In the genomic region with DNA sequence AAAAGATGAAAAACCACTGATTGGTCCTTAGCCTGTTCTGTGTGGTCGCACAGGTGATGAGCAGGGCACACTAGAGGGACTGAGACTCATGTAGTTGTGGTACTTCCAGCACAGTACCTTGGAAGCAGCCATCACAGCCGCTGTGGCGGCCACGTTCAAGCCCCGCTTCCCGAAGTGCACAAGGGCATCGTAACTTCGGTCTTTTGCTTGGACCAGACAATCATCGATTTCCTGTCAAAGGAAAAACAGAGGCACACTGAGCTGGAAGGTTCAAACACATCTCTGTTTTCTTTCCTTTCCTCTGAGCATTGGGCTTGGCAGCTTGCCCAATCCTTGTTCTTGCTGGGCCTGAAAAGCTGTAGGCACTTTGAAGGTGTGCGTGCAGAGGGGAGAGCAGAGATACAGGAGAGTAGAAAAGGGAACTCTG, we compare ENCODE assay signal across 26 cellular contexts. TPM values are rescaled to one million over a fixed set of nuclear protein-coding genes. Genes with fewer than 3 reads are reported as not detected.
DNase-seq lines count a peak whose midpoint lies in the region; ATAC-seq and TF ChIP-seq lines count a peak whose summit lies in the region.
"Had no signal": no experiment of that assay in that cellular context is flagged by ENCODE, and none has a peak within 500 bp of the region (broad histone marks: within the 10 kb centered on the region; RNA-seq: fewer than 3 reads in every experiment).

No MANE protein-coding gene starts in this region.

- no peak overlapping the region for H3K9ac ChIP-seq in endodermal cell (ENCODE audit: extremely low read depth, low read length, poor library complexity, severe bottlenecking)

- H3K36me3 ChIP-seq in endodermal cell (ENCODE audit: control insufficient read depth, insufficient read depth, low read length) (no peaks in the 10 kb centered on the region), sigmoid colon (peaks cover 0 to 6% (median 0%) of the 10 kb centered on the region in 4 donors), H7 (replicated peaks; ENCODE audit: control insufficient read depth, insufficient read depth, low read length) (no peaks in the 10 kb centered on the region)
- H3K36me3 ChIP-seq: adrenal gland, left lung, MG63, thoracic aorta had no signal

- H3K4me3 Mint-ChIP-seq in endodermal cell = no peak overlapping the region
- no peak overlapping the region for H3K4me3 Mint-ChIP-seq in stimulated activated memory B cell treated with anti-CD40 and anti-IgM and Interleukin-4, amounts not matched to agents 10 μg/mL and 1 μg/mL and 100 μg/mL, for 72 hours
- H3K4me3 Mint-ChIP-seq: activated T-cell treated with anti-CD3 and anti-CD28 coated beads, Interleukin-2, amount 50 U/mL, for 4 hours; immature natural killer cell; neural crest cell had no signal

- H3K36me3 Mint-ChIP-seq in endodermal cell (ENCODE audit: low read depth) = no peaks in the 10 kb centered on the region
- H3K36me3 Mint-ChIP-seq in stimulated activated memory B cell treated with anti-CD40 and anti-IgM and Interleukin-4, amounts not matched to agents 10 μg/mL and 1 μg/mL and 100 μg/mL, for 72 hours = no peaks in the 10 kb centered on the region
- H3K36me3 Mint-ChIP-seq: immature natural killer cell had no signal

- no peak overlapping the region for H3K4me3 ChIP-seq in endodermal cell (ENCODE audit: low read length)
- H3K4me3 ChIP-seq in sigmoid colon = no peak overlapping the region
- no peak overlapping the region for H3K4me3 ChIP-seq in H7 (ENCODE audit: insufficient read depth, low read depth, low read length)
- H3K4me3 ChIP-seq: adrenal gland, left lung, MG63, mucosa of descending colon, thoracic aorta had no signal

- TF ChIP-seq CTCF in endodermal cell (conservative IDR thresholded peaks at IDR 0.05) (no peak), sigmoid colon (IDR thresholded peaks at IDR 0.05) (no peak)

- DNase-seq in DMS153 (lab: John Stamatoyannopoulos, UW) = peak; percentile 27
- no peak for DNase-seq in DMS153 treated with DMSO at 0.1 percent for 48 hours (lab: John Stamatoyannopoulos, UW; ENCODE audit: unreplicated experiment)
- DNase-seq in NCI-H345 treated with DMSO at 0.1 percent for 48 hours (lab: John Stamatoyannopoulos, UW; ENCODE audit: unreplicated experiment) = peak; percentile 35
- peak; percentile 26 for DNase-seq in endodermal cell
- no peak for DNase-seq in sigmoid colon
- DNase-seq in GOT3 (lab: John Stamatoyannopoulos, UW) = no peak
- no peak for DNase-seq in H7
- DNase-seq: 8988T; activated CD4-positive, alpha-beta T cell treated with anti-CD3 and anti-CD28 coated beads for 1 hour; activated naive CD4-positive, alpha-beta T cell; activated T-cell treated with anti-CD3 and anti-CD28 coated beads, Interleukin-2, amount 50 U/mL, for 4 hours; AML-193; Caco-2; cortex of kidney; immature natural killer cell; left lung; MG63; NCI-H1417; NCI-H2081 treated with DMSO at 0.1 percent for 48 hours; NCI-H69; OCI-M1 had no signal

- no peaks in the 10 kb centered on the region for H3K9me3 Mint-ChIP-seq in endodermal cell
- no peaks in the 10 kb centered on the region for H3K9me3 Mint-ChIP-seq in stimulated activated memory B cell treated with anti-CD40 and anti-IgM and Interleukin-4, amounts not matched to agents 10 μg/mL and 1 μg/mL and 100 μg/mL, for 72 hours
- H3K9me3 Mint-ChIP-seq: activated T-cell treated with anti-CD3 and anti-CD28 coated beads, Interleukin-2, amount 50 U/mL, for 4 hours; immature natural killer cell; neural crest cell had no signal

- no peak for TF ChIP-seq POLR2A in sigmoid colon (IDR thresholded peaks at IDR 0.05)

- no peaks in the 10 kb centered on the region for H3K4me1 Mint-ChIP-seq in endodermal cell
- peaks cover 13% of the 10 kb centered on the region for H3K4me1 Mint-ChIP-seq in stimulated activated memory B cell treated with anti-CD40 and anti-IgM and Interleukin-4, amounts not matched to agents 10 μg/mL and 1 μg/mL and 100 μg/mL, for 72 hours
- H3K4me1 Mint-ChIP-seq: immature natural killer cell, neural crest cell had no signal

- H3K27me3 Mint-ChIP-seq in endodermal cell (ENCODE audit: insufficient read depth) = no peaks in the 10 kb centered on the region
- no peaks in the 10 kb centered on the region for H3K27me3 Mint-ChIP-seq in stimulated activated memory B cell treated with anti-CD40 and anti-IgM and Interleukin-4, amounts not matched to agents 10 μg/mL and 1 μg/mL and 100 μg/mL, for 72 hours

- H3K9me3 ChIP-seq in endodermal cell (ENCODE audit: control insufficient read depth, low read length) (no peaks in the 10 kb centered on the region), sigmoid colon (no peaks in the 10 kb centered on the region)
- H3K9me3 ChIP-seq: adrenal gland, Caco-2, left lung, MG63, mucosa of descending colon, thoracic aorta had no signal

- no peak for TF ChIP-seq EP300 in sigmoid colon (IDR thresholded peaks at IDR 0.05)

- no peaks in the 10 kb centered on the region for H3K27me3 ChIP-seq in endodermal cell (ENCODE audit: control insufficient read depth, insufficient read depth, low read length, poor library complexity, severe bottlenecking)
- no peaks in the 10 kb centered on the region for H3K27me3 ChIP-seq in sigmoid colon
- no peaks in the 10 kb centered on the region for H3K27me3 ChIP-seq in H7 (ENCODE audit: control insufficient read depth, insufficient read depth, low read length)
- H3K27me3 ChIP-seq: adrenal gland, left lung, MG63 had no signal

- no peak overlapping the region for H3K27ac Mint-ChIP-seq in endodermal cell
- H3K27ac Mint-ChIP-seq in stimulated activated memory B cell treated with anti-CD40 and anti-IgM and Interleukin-4, amounts not matched to agents 10 μg/mL and 1 μg/mL and 100 μg/mL, for 72 hours = no peak overlapping the region
- H3K27ac Mint-ChIP-seq: immature natural killer cell had no signal

- intact Hi-C loops in sigmoid colon (cut with DNase I) = no loop called here

- H3K27ac ChIP-seq in endodermal cell (ENCODE audit: low read depth, low read length) = no peak overlapping the region
- H3K27ac ChIP-seq in sigmoid colon = peak overlapping the region; percentile 54 to 85 (median 82)
- H3K27ac ChIP-seq: left lung, thoracic aorta had no signal

- ATAC-seq in stimulated activated memory B cell treated with anti-CD40 and anti-IgM and Interleukin-4, amounts not matched to agents 10 μg/mL and 1 μg/mL and 100 μg/mL, for 72 hours = no peak
- ATAC-seq: activated T-cell treated with anti-CD3 and anti-CD28 coated beads, Interleukin-2, amount 50 U/mL, for 4 hours; left lung; mucosa of descending colon had no signal

- 91 to 92% methylated on average over 9 to 10 of the region's 10 CpGs for WGBS in endodermal cell (ENCODE audit: insufficient coverage in 1 of 2, insufficient read length in 1 of 2), 2 experiments
- 82 to 90% methylated on average over 10 of the region's 10 CpGs for WGBS in sigmoid colon, 2 donors

- H3K4me1 ChIP-seq in endodermal cell (ENCODE audit: control insufficient read depth, insufficient read depth, low read length) = no peaks in the 10 kb centered on the region
- H3K4me1 ChIP-seq in sigmoid colon = peaks cover 0 to 68% (median 58%) of the 10 kb centered on the region in 4 donors
- H3K4me1 ChIP-seq: adrenal gland, Caco-2, left lung had no signal

RNA-seq across cellular contexts. Expression of gene MRPL35, which starts 52.6 kb away (rescaled TPM):
- total RNA-seq in endodermal cell (10 to 100 TPM; 29.8 to 30.9 TPM), sigmoid colon (10 to 100 TPM; 17.7 to 31.4 (median 27.7) TPM)
- 31.9 TPM for polyA plus RNA-seq in endodermal cell (2013, experiment 1 of 2)
- 33.6 TPM for polyA plus RNA-seq in endodermal cell (2013, experiment 2 of 2)
- 10 to 100 TPM; 47.4 to 89.5 (median 68.2) TPM for polyA plus RNA-seq in sigmoid colon
- total RNA-seq in H7 (2014; rRNA removed; shearing (Covaris generic)) = 20.9 and 27.7 TPM in 2 replicates

RNA-seq across cellular contexts. Expression of gene IMMT, which starts 56.6 kb away (rescaled TPM):
- total RNA-seq in endodermal cell = 10 to 100 TPM; 96.8 to 99.9 TPM
- 108 TPM for polyA plus RNA-seq in endodermal cell (2013, experiment 1 of 2)
- 101 TPM for polyA plus RNA-seq in endodermal cell (2013, experiment 2 of 2)
- 10 to 100 TPM; 46.1 to 48.2 (median 48.2) TPM for total RNA-seq in sigmoid colon
- polyA plus RNA-seq in sigmoid colon = 10 to 100 TPM; 60.1 to 90.2 (median 73.1) TPM
- 104 and 106 TPM in 2 replicates for total RNA-seq in H7 (2014; rRNA removed; shearing (Covaris generic))

Comparison
In these comparisons a context has a peak if more than half of its experiments do, and no peak if none do; other contexts are left out.
1. DNase-seq: peak in DMS153 (single experiment), NCI-H345 treated with DMSO at 0.1 percent for 48 hours (single experiment) and endodermal cell (single experiment); none in DMS153 treated with DMSO at 0.1 percent for 48 hours (single experiment), sigmoid colon (single experiment), GOT3 (single experiment) and H7 (single experiment).